In genomic region chr16:89048087-89048729, GRCh38 we compare ENCODE assay signal across 1 cellular context.
TF ChIP-seq lines count a peak whose summit lies in the region.

No MANE protein-coding gene starts in this region.

TF ChIP-seq in GM23338, 12 proteins besides CTCF, POLR2A, EP300 and RAD21 (continued from another document):
- TF ChIP-seq, protein P1, sequence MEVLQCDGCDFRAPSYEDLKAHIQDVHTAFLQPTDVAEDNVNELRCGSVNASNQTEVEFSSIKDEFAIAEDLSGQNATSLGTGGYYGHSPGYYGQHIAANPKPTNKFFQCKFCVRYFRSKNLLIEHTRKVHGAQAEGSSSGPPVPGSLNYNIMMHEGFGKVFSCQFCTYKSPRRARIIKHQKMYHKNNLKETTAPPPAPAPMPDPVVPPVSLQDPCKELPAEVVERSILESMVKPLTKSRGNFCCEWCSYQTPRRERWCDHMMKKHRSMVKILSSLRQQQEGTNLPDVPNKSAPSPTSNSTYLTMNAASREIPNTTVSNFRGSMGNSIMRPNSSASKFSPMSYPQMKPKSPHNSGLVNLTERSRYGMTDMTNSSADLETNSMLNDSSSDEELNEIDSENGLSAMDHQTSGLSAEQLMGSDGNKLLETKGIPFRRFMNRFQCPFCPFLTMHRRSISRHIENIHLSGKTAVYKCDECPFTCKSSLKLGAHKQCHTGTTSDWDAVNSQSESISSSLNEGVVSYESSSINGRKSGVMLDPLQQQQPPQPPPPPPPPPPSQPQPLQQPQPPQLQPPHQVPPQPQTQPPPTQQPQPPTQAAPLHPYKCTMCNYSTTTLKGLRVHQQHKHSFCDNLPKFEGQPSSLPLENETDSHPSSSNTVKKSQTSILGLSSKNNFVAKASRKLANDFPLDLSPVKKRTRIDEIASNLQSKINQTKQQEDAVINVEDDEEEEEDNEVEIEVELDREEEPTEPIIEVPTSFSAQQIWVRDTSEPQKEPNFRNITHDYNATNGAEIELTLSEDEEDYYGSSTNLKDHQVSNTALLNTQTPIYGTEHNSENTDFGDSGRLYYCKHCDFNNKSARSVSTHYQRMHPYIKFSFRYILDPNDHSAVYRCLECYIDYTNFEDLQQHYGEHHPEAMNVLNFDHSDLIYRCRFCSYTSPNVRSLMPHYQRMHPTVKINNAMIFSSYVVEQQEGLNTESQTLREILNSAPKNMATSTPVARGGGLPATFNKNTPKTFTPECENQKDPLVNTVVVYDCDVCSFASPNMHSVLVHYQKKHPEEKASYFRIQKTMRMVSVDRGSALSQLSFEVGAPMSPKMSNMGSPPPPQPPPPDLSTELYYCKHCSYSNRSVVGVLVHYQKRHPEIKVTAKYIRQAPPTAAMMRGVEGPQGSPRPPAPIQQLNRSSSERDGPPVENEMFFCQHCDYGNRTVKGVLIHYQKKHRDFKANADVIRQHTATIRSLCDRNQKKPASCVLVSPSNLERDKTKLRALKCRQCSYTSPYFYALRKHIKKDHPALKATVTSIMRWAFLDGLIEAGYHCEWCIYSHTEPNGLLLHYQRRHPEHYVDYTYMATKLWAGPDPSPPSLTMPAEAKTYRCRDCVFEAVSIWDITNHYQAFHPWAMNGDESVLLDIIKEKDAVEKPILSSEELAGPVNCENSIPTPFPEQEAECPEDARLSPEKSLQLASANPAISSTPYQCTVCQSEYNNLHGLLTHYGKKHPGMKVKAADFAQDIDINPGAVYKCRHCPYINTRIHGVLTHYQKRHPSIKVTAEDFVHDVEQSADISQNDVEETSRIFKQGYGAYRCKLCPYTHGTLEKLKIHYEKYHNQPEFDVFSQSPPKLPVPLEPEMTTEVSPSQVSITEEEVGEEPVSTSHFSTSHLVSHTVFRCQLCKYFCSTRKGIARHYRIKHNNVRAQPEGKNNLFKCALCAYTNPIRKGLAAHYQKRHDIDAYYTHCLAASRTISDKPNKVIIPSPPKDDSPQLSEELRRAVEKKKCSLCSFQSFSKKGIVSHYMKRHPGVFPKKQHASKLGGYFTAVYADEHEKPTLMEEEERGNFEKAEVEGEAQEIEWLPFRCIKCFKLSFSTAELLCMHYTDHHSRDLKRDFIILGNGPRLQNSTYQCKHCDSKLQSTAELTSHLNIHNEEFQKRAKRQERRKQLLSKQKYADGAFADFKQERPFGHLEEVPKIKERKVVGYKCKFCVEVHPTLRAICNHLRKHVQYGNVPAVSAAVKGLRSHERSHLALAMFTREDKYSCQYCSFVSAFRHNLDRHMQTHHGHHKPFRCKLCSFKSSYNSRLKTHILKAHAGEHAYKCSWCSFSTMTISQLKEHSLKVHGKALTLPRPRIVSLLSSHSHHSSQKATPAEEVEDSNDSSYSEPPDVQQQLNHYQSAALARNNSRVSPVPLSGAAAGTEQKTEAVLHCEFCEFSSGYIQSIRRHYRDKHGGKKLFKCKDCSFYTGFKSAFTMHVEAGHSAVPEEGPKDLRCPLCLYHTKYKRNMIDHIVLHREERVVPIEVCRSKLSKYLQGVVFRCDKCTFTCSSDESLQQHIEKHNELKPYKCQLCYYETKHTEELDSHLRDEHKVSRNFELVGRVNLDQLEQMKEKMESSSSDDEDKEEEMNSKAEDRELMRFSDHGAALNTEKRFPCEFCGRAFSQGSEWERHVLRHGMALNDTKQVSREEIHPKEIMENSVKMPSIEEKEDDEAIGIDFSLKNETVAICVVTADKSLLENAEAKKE (CRISPR knock-in tag; IDR thresholded peaks at IDR 0.05) = no peak
- TF ChIP-seq NANOG (IDR thresholded peaks at IDR 0.05; ENCODE audit: borderline replicate concordance) (no peak), EZH2phosphoT487 (IDR thresholded peaks at IDR 0.05; ENCODE audit: unreplicated experiment) (no peak), EZH2 (IDR thresholded peaks at IDR 0.05; ENCODE audit: low read depth, unreplicated experiment) (no peak), JUNB (IDR thresholded peaks at IDR 0.05; ENCODE audit: unreplicated experiment) (no peak), ZNF331 (CRISPR knock-in tag; IDR thresholded peaks at IDR 0.05; ENCODE audit: low read depth) (no peak)
